16 cellular contexts compared by ENCODE assay signal in the genomic region with DNA sequence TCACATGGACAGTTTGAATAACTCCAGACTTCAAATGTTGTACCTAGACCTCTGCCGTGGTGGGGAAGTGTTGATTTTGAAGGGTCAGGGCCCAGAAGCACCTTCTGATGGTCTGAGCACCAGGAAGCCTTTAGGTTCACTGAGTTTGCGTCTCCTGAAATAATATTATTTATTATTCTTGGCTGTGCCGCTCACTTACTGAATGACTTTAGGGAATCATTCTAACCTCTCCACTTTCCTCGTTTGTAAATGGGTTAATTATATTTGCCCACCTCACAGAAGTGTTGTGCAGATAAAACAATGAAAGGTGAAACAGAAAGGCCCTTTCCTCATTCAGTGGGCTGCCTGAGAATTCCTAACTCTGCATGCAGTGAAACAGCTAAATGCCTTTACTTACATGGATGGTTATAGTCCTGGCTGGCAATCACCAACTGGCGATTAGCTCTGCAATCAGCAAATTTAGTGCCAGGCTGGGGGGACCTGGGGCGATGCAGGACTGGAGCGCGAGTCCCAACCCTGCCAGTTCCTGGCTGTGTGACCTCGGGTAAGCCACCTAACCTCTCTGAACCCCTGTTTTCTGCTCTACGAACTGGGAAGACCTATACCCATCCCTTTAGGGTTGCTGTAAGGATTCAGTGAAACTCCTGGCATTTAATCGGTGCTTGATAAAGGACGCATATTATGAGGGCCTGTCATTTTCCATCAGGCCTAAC. TPM values are rescaled to one million over a fixed set of nuclear protein-coding genes. Genes with fewer than 3 reads are reported as not detected.
DNase-seq lines count a peak whose midpoint lies in the region; ATAC-seq and TF ChIP-seq lines count a peak whose summit lies in the region.
"Had no signal": no experiment of that assay in that cellular context is flagged by ENCODE, and none has a peak within 500 bp of the region (broad histone marks: within the 10 kb centered on the region; RNA-seq: fewer than 3 reads in every experiment).

No MANE protein-coding gene starts in this region.

- DNase-seq in dermis blood vessel endothelial cell (peak; percentile 85), thyroid gland (no peak), T-helper 17 cell (no peak), RWPE1 (ENCODE audit: low spot score) (no peak)
- no peak for DNase-seq in stimulated activated CD4-positive, alpha-beta T cell treated with anti-CD3 and anti-CD28 coated beads, Interleukin-4, amount 100 ng/mL, for 24 hours
- DNase-seq: ACHN; BE2C; C1 segment of cervical spinal cord; CD4-positive, CD25-positive, alpha-beta regulatory T cell; CD8-positive, alpha-beta memory T cell; COR-L47; H7 had no signal

- POLR2A ChIA-PET in HEK293 (lab: Yijun Ruan, JAX) (no interaction called here), RWPE1 (lab: Yijun Ruan, JAX; ENCODE audit: low non-redundant PET) (no interaction called here)

- H3K4me1 Mint-ChIP-seq in T-helper 17 cell, result no peaks in the 10 kb centered on the region
- H3K4me1 Mint-ChIP-seq: CD4-positive, CD25-positive, alpha-beta regulatory T cell; CD8-positive, alpha-beta memory T cell had no signal

- intact Hi-C loops in thyroid gland (cut with DNase I), result no loop called here

- H3K4me3 ChIP-seq in HEK293 (ENCODE audit: low read depth, low read length) (no peak overlapping the region), thyroid gland (replicated peaks in 1 of 3) (no peak overlapping the region)
- H3K4me3 ChIP-seq: GM23338 had no signal

- H3K27ac Mint-ChIP-seq in T-helper 17 cell, result no peak overlapping the region
- H3K27ac Mint-ChIP-seq: CD4-positive, CD25-positive, alpha-beta regulatory T cell; CD8-positive, alpha-beta memory T cell had no signal

- peaks cover 6% of the 10 kb centered on the region for H3K27me3 Mint-ChIP-seq in T-helper 17 cell

- no peaks in the 10 kb centered on the region for H3K9me3 ChIP-seq in HEK293 (ENCODE audit: control insufficient read depth, insufficient read depth, low read depth, low read length)
- H3K9me3 ChIP-seq in thyroid gland, result no peaks in the 10 kb centered on the region
- no peaks in the 10 kb centered on the region for H3K9me3 ChIP-seq in T-helper 17 cell (ENCODE audit: control insufficient read depth, low read length, poor library complexity, severe bottlenecking)
- H3K9me3 ChIP-seq: BE2C had no signal

- TF ChIP-seq CTCF in HEK293 (tag by site-specific recombination; IDR thresholded peaks at IDR 0.05) (no peak), thyroid gland (IDR thresholded peaks at IDR 0.05) (no peak), RWPE1 (conservative IDR thresholded peaks at IDR 0.05; ENCODE audit: low read depth) (no peak)

- no peak for TF ChIP-seq POLR2A in thyroid gland (IDR thresholded peaks at IDR 0.05)

- no peaks in the 10 kb centered on the region for H3K36me3 Mint-ChIP-seq in T-helper 17 cell (ENCODE audit: low read depth)
- H3K36me3 Mint-ChIP-seq: CD4-positive, CD25-positive, alpha-beta regulatory T cell; CD8-positive, alpha-beta memory T cell had no signal

- CTCF ChIA-PET in HEK293 (lab: Yijun Ruan, JAX) (interaction anchor here (0.6 to 0.7 kb wide), 2 partner anchors 466 to 579 kb away, joined by 3 read pairs; no protein-coding TSS in a partner anchor), RWPE1 (lab: Yijun Ruan, JAX) (no interaction called here)

- H3K27me3 ChIP-seq in thyroid gland, result no peaks in the 10 kb centered on the region
- H3K27me3 ChIP-seq: BE2C had no signal

- 60 to 65% methylated on average over 12 of the region's 12 CpGs for WGBS in thyroid gland, 2 donors

- H3K27ac ChIP-seq in HEK293 (ENCODE audit: extremely low read depth, low read depth, low read length), result no peak overlapping the region
- H3K27ac ChIP-seq in thyroid gland, result peak overlapping the region; percentile 26 to 37 (median 35)
- no peak overlapping the region for H3K27ac ChIP-seq in RWPE1

- ATAC-seq in esophagus mucosa (peak; percentile 36), T-helper 17 cell (no peak)
- ATAC-seq: GM23338, HCT116 had no signal

- H3K36me3 ChIP-seq in HEK293 (ENCODE audit: control insufficient read depth in 2 of 2, insufficient read depth in 1 of 2, low read length in 2 of 2) (no peaks in the 10 kb centered on the region), thyroid gland (no peaks in the 10 kb centered on the region)
- H3K36me3 ChIP-seq: BE2C had no signal

- H3K4me1 ChIP-seq in HEK293 (ENCODE audit: control insufficient read depth, insufficient read depth, low read length) (no peaks in the 10 kb centered on the region), thyroid gland (peaks cover 24% of the 10 kb centered on the region in 2 donors)
- H3K4me1 ChIP-seq: BE2C had no signal

- no peak overlapping the region for H3K4me3 Mint-ChIP-seq in T-helper 17 cell
- H3K4me3 Mint-ChIP-seq: CD4-positive, CD25-positive, alpha-beta regulatory T cell; CD8-positive, alpha-beta memory T cell; GM23338 had no signal

TF ChIP-seq in HEK293, 187 proteins besides CTCF, POLR2A, EP300 and RAD21:
- TF ChIP-seq, protein P1, sequence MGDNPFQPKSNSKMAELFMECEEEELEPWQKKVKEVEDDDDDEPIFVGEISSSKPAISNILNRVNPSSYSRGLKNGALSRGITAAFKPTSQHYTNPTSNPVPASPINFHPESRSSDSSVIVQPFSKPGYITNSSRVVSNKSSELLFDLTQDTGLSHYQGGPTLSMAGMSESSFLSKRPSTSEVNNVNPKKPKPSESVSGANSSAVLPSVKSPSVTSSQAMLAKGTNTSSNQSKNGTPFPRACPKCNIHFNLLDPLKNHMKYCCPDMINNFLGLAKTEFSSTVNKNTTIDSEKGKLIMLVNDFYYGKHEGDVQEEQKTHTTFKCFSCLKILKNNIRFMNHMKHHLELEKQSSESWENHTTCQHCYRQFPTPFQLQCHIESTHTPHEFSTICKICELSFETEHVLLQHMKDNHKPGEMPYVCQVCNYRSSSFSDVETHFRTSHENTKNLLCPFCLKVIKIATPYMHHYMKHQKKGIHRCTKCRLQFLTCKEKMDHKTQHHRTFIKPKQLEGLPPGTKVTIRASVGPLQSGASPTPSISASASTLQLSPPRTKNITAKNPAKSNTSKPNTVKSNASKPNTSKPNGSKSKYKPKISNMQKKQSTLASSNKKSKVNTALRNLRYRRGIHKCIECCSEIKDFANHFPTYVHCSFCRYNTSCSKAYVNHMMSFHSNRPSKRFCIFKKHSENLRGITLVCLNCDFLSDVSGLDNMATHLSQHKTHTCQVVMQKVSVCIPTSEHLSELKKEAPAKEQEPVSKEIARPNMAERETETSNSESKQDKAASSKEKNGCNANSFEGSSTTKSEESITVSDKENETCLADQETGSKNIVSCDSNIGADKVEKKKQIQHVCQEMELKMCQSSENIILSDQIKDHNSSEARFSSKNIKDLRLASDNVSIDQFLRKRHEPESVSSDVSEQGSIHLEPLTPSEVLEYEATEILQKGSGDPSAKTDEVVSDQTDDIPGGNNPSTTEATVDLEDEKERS (tag by site-specific recombination; IDR thresholded peaks at IDR 0.05), result no peak
- peak; percentile 53; the same call in 1 of the 2 replicates for TF ChIP-seq ZNF768 (tag by site-specific recombination; IDR thresholded peaks at IDR 0.05)

RNA-seq across cellular contexts. Expression of gene MAP1LC3B2, which starts 57.5 kb away (rescaled TPM):
- total RNA-seq in dermis blood vessel endothelial cell (0.19 TPM in 1 of 2 replicates, not detected in the other), esophagus mucosa (2.3 TPM), thyroid gland (1 to 10 TPM in 1 of 4 donors, not detected in 3; 1.6 TPM), T-helper 17 cell (1 to 10 TPM in 1 of 2 donors, under 1 TPM in 1; 0.89 to 2.7 TPM)
- total RNA-seq: H7 had no signal

Comparison
In these comparisons a context has a peak if more than half of its experiments do, and no peak if none do; other contexts are left out.
1. H3K27ac ChIP-seq: peak in thyroid gland (3 of 3); none in HEK293 (single experiment) and RWPE1 (single experiment).